Comparison of ENCODE assay signal across 3 cellular contexts in genomic region chr21:33899199-33899598, GRCh38.
TF ChIP-seq lines count a peak whose summit lies in the region.

No MANE protein-coding gene starts in this region.

TF ChIP-seq in SK-N-SH treated with all-trans-retinoic acid at 6 μM for 48 hours, 23 proteins besides CTCF, POLR2A, EP300 and RAD21:
- TF ChIP-seq GLIS3 (CRISPR knock-in tag; IDR thresholded peaks at IDR 0.05): no peak
- no peak for TF ChIP-seq CREB5 (CRISPR knock-in tag; IDR thresholded peaks at IDR 0.05; ENCODE audit: low read depth)
- no peak for TF ChIP-seq BACH2 (CRISPR knock-in tag; IDR thresholded peaks at IDR 0.05; ENCODE audit: borderline replicate concordance)
- TF ChIP-seq ESRRG (CRISPR knock-in tag; IDR thresholded peaks at IDR 0.05): no peak
- no peak for TF ChIP-seq SNAI2 (CRISPR knock-in tag; IDR thresholded peaks at IDR 0.05)
- TF ChIP-seq ZC3H10 (CRISPR knock-in tag; IDR thresholded peaks at IDR 0.05): no peak
- no peak for TF ChIP-seq ISL1 (CRISPR knock-in tag; IDR thresholded peaks at IDR 0.05)
- TF ChIP-seq PPARA (CRISPR knock-in tag; IDR thresholded peaks at IDR 0.05; ENCODE audit: borderline replicate concordance): no peak
- no peak for TF ChIP-seq POU6F1 (CRISPR knock-in tag; IDR thresholded peaks at IDR 0.05; ENCODE audit: borderline replicate concordance, low read depth)
- TF ChIP-seq ZNF565 (CRISPR knock-in tag; conservative IDR thresholded peaks at IDR 0.05; ENCODE audit: low read depth): no peak
- TF ChIP-seq OSR1 (CRISPR knock-in tag; IDR thresholded peaks at IDR 0.05): no peak
- no peak for TF ChIP-seq ZNF70 (CRISPR knock-in tag; IDR thresholded peaks at IDR 0.05)
- TF ChIP-seq ZFP30 (CRISPR knock-in tag; IDR thresholded peaks at IDR 0.05): no peak
- no peak for TF ChIP-seq RARB (CRISPR knock-in tag; IDR thresholded peaks at IDR 0.05)
- TF ChIP-seq ZNF8 (CRISPR knock-in tag; IDR thresholded peaks at IDR 0.05): no peak
- TF ChIP-seq CSDC2 (CRISPR knock-in tag; IDR thresholded peaks at IDR 0.05): no peak
- TF ChIP-seq ARNTL (CRISPR knock-in tag; IDR thresholded peaks at IDR 0.05; ENCODE audit: borderline replicate concordance, low read depth): no peak
- TF ChIP-seq, protein P1, sequence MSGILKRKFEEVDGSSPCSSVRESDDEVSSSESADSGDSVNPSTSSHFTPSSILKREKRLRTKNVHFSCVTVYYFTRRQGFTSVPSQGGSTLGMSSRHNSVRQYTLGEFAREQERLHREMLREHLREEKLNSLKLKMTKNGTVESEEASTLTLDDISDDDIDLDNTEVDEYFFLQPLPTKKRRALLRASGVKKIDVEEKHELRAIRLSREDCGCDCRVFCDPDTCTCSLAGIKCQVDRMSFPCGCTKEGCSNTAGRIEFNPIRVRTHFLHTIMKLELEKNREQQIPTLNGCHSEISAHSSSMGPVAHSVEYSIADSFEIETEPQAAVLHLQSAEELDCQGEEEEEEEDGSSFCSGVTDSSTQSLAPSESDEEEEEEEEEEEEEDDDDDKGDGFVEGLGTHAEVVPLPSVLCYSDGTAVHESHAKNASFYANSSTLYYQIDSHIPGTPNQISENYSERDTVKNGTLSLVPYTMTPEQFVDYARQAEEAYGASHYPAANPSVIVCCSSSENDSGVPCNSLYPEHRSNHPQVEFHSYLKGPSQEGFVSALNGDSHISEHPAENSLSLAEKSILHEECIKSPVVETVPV (CRISPR knock-in tag; IDR thresholded peaks at IDR 0.05): no peak
- no peak for TF ChIP-seq ZFP3 (CRISPR knock-in tag; IDR thresholded peaks at IDR 0.05)

TF ChIP-seq in SK-N-SH, 30 proteins besides CTCF, POLR2A, EP300 and RAD21:
- no peak for TF ChIP-seq RCOR1 (IDR thresholded peaks at IDR 0.05; ENCODE audit: low read length)
TF ChIP-seq in SK-N-SH: peak in this region for 0.

TF ChIP-seq in endothelial cell of umbilical vein, 7 proteins besides CTCF, POLR2A, EP300 and RAD21:
- TF ChIP-seq EZH2 (IDR thresholded peaks at IDR 0.05; ENCODE audit: borderline replicate concordance, low read depth, low read length, severe bottlenecking): no peak
- no peak for TF ChIP-seq GATA2 (IDR thresholded peaks at IDR 0.05; ENCODE audit: insufficient read depth, insufficient read length, low read depth, low read length)
- TF ChIP-seq, protein P2, sequence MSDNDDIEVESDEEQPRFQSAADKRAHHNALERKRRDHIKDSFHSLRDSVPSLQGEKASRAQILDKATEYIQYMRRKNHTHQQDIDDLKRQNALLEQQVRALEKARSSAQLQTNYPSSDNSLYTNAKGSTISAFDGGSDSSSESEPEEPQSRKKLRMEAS (IDR thresholded peaks at IDR 0.05; ENCODE audit: insufficient read depth, insufficient read length): no peak
- no peak for TF ChIP-seq POLR2AphosphoS5 (IDR thresholded peaks at IDR 0.05; ENCODE audit: insufficient read depth, low read depth, low read length)
- no peak for TF ChIP-seq JUN (IDR thresholded peaks at IDR 0.05; ENCODE audit: borderline replicate concordance, insufficient read depth, insufficient read length, low read depth)
- TF ChIP-seq FOS (IDR thresholded peaks at IDR 0.05; ENCODE audit: borderline replicate concordance, insufficient read depth, low read length): no peak
- TF ChIP-seq MYC (IDR thresholded peaks at IDR 0.05; ENCODE audit: low read depth, low read length): no peak
